Comparison of ENCODE assay signal across 8 cellular contexts in the genomic region with DNA sequence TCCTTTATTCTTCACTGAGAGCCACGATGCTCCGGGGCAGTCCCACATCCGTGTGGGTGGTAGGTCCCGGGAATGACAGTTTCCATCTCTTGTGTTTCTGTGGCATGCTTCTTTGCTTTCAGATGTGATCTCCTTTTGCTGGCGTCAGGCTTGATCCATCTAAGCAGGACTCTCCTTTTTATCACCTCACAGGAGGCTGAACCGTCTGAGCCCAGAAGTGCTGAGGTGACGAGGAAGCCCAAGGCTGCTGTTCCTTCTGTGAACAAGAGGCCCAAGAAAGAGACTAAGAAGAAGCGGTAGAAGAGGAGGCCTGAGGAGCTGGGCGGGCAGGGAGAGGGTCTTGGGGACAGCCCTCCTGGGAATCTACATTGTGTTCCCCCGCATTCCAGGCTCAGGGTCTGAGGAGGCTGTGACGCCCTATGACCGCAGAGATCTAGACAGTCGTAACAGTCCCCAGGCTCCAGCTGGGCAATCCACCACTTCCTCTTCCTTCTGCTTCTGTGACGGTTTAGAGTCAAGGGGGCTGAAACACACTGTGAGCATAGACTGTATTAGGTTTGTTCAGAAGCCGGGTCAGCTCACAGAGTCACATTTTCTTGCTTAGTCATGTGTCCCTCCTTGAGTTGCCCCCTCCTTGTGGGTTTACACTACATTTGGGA. TPM values are rescaled to one million over a fixed set of nuclear protein-coding genes. Genes with fewer than 3 reads are reported as not detected.
DNase-seq lines count a peak whose midpoint lies in the region; ATAC-seq and TF ChIP-seq lines count a peak whose summit lies in the region.

No MANE protein-coding gene starts in this region.

- H3K9me3 Mint-ChIP-seq in activated naive CD8-positive, alpha-beta T cell treated with anti-CD3 and anti-CD28 coated beads, Interleukin-2, amount 50 U/mL, for 24 hours, result no peaks in the 10 kb centered on the region

- H3K4me3 Mint-ChIP-seq in activated naive CD8-positive, alpha-beta T cell treated with anti-CD3 and anti-CD28 coated beads, Interleukin-2, amount 50 U/mL, for 24 hours, result no peak overlapping the region

- H3K4me3 ChIP-seq in HL-60 (replicated peaks; ENCODE audit: insufficient read depth, low read length) (no peak overlapping the region), osteoblast (ENCODE audit: insufficient read depth, low read length) (no peak overlapping the region)

- H3K4me1 ChIP-seq in osteoblast (ENCODE audit: insufficient read depth, low read length), result peaks cover 43% of the 10 kb centered on the region

- ATAC-seq in GM19397 (IDR thresholded peaks at IDR 0.05; ENCODE audit: unreplicated experiment), result peak; percentile 71
- peak; percentile 65 for ATAC-seq in activated naive CD8-positive, alpha-beta T cell treated with anti-CD3 and anti-CD28 coated beads, Interleukin-2, amount 50 U/mL, for 24 hours

- H3K9me3 ChIP-seq in osteoblast (ENCODE audit: low read depth, low read length), result no peaks in the 10 kb centered on the region

- H3K27me3 Mint-ChIP-seq in activated naive CD8-positive, alpha-beta T cell treated with anti-CD3 and anti-CD28 coated beads, Interleukin-2, amount 50 U/mL, for 24 hours, result no peaks in the 10 kb centered on the region

- no peak overlapping the region for H3K4me2 ChIP-seq in osteoblast (ENCODE audit: insufficient read depth, low read length)

- peaks cover 22% of the 10 kb centered on the region for H3K36me3 ChIP-seq in osteoblast (ENCODE audit: insufficient read depth, low read length)

- peaks cover 2% of the 10 kb centered on the region for H3K36me3 Mint-ChIP-seq in activated naive CD8-positive, alpha-beta T cell treated with anti-CD3 and anti-CD28 coated beads, Interleukin-2, amount 50 U/mL, for 24 hours (ENCODE audit: low read depth)

- H3K79me2 ChIP-seq in osteoblast (ENCODE audit: insufficient read depth, low read length), result peaks cover 31% of the 10 kb centered on the region

- H4K20me1 ChIP-seq in osteoblast (ENCODE audit: insufficient read depth, low read length), result no peaks in the 10 kb centered on the region

- H3K27me3 ChIP-seq in HL-60 (ENCODE audit: insufficient read depth, poor library complexity, severe bottlenecking) (no peaks in the 10 kb centered on the region), osteoblast (ENCODE audit: insufficient read depth, low read length) (no peaks in the 10 kb centered on the region)

- H3K27ac ChIP-seq in HL-60 (replicated peaks), result peak overlapping the region; percentile 19; the same call in 1 of the 2 replicates
- peak overlapping the region; percentile 92 for H3K27ac ChIP-seq in osteoblast (ENCODE audit: low read depth, low read length)

- peak overlapping the region; percentile 72 for H3K27ac Mint-ChIP-seq in activated naive CD8-positive, alpha-beta T cell treated with anti-CD3 and anti-CD28 coated beads, Interleukin-2, amount 50 U/mL, for 24 hours

- H2AFZ ChIP-seq in osteoblast (ENCODE audit: low read length), result no peak overlapping the region

- TF ChIP-seq CTCF in HL-60 (IDR thresholded peaks at IDR 0.05; ENCODE audit: insufficient read depth, low read length) (no peak), osteoblast (IDR thresholded peaks at IDR 0.05; ENCODE audit: extremely low read depth, low read depth, low read length) (no peak)

- H3K4me1 Mint-ChIP-seq in activated naive CD8-positive, alpha-beta T cell treated with anti-CD3 and anti-CD28 coated beads, Interleukin-2, amount 50 U/mL, for 24 hours, result peaks cover 30% of the 10 kb centered on the region

- DNase-seq in CD1c-positive myeloid dendritic cell (ENCODE audit: extremely low spot score) (peak; percentile 79), HL-60 (ENCODE audit: low read depth in 1 of 2, low spot score in 1 of 2) (peak; percentile 35 to 87), osteoblast (ENCODE audit: insufficient read length, low spot score, missing footprints) (no peak), NCI-H748 treated with DMSO at 0.1 percent for 48 hours (lab: John Stamatoyannopoulos, UW) (no peak), AG08395 (ENCODE audit: low spot score) (no peak)
- no peak for DNase-seq in activated naive CD8-positive, alpha-beta T cell treated with anti-CD3 and anti-CD28 coated beads, Interleukin-2, amount 50 U/mL, for 24 hours
- DNase-seq in effector CD8-positive, alpha-beta T cell (lab: John Stamatoyannopoulos, UW), result no peak

RNA-seq across cellular contexts. Expression of gene MANBAL, which starts 26.8 kb away (rescaled TPM):
- 14.1 and 17.7 TPM in 2 replicates for total RNA-seq in osteoblast

RNA-seq across cellular contexts. Expression of gene SRC, which starts 29.7 kb away (rescaled TPM):
- total RNA-seq in osteoblast, result 22.1 and 22.4 TPM in 2 replicates

RNA-seq across cellular contexts. Expression of gene GHRH, which starts 54.6 kb away (rescaled TPM):
- not detected in 2 replicates for total RNA-seq in osteoblast

Comparison
In these comparisons a context has a peak if more than half of its experiments do, and no peak if none do; other contexts are left out.
1. DNase-seq: peak in CD1c-positive myeloid dendritic cell (single experiment) and HL-60 (2 of 2); none in activated naive CD8-positive, alpha-beta T cell treated with anti-CD3 and anti-CD28 coated beads, Interleukin-2, amount 50 U/mL, for 24 hours (single experiment), osteoblast (single experiment), effector CD8-positive, alpha-beta T cell (single experiment), NCI-H748 treated with DMSO at 0.1 percent for 48 hours (single experiment) and AG08395 (single experiment).